In genomic region chr1:220556641-220557040, GRCh38 we compare ENCODE assay signal across 21 cellular contexts. TPM values are rescaled to one million over a fixed set of nuclear protein-coding genes. Genes with fewer than 3 reads are reported as not detected.
A peak's percentile ranks its signal among the peaks of the same experiment; 100 is the strongest.
DNase-seq lines count a peak whose midpoint lies in the region; ATAC-seq, FAIRE-seq and TF ChIP-seq lines count a peak whose summit lies in the region.
"Had no signal": no experiment of that assay in that cellular context is flagged by ENCODE, and none has a peak within 500 bp of the region (broad histone marks: within the 10 kb centered on the region; RNA-seq: fewer than 3 reads in every experiment).

No MANE protein-coding gene starts in this region.

- H3K9me1 ChIP-seq in endothelial cell of umbilical vein (replicated peaks; ENCODE audit: control insufficient read depth, extremely low read depth, insufficient read depth, low read length) = no peaks in the 10 kb centered on the region

- intact Hi-C loops in endothelial cell of umbilical vein (cut with micrococcal nuclease) = loop anchor here (2.0 kb wide), 1 partner anchor 24 kb away; no protein-coding TSS in a partner anchor

- H4K20me1 ChIP-seq in endothelial cell of umbilical vein (replicated peaks; ENCODE audit: control insufficient read depth, extremely low read depth, insufficient read depth, low read length) (no peaks in the 10 kb centered on the region), smooth muscle cell (ENCODE audit: low read depth) (no peaks in the 10 kb centered on the region)

- no TSS peak for BruUV-seq in endothelial cell of umbilical vein (replicated peaks; lab: Mats Ljungman, UMichigan)

- ATAC-seq in esophagus mucosa = peak; percentile 59
- ATAC-seq in HG02678 (IDR thresholded peaks at IDR 0.05; ENCODE audit: unreplicated experiment) = no peak
- ATAC-seq in GM21360 (IDR thresholded peaks at IDR 0.05; ENCODE audit: unreplicated experiment) = no peak
- ATAC-seq: CD8-positive, alpha-beta T cell had no signal

- H3K27me3 ChIP-seq in endothelial cell of umbilical vein (ENCODE audit: control insufficient read depth in 2 of 2, insufficient read depth in 2 of 2, low read length in 2 of 2) (no peaks in the 10 kb centered on the region), smooth muscle cell (ENCODE audit: low read depth) (no peaks in the 10 kb centered on the region)

- H3F3A ChIP-seq in smooth muscle cell (ENCODE audit: low read depth) = no peaks in the 10 kb centered on the region

- H3K36me3 Mint-ChIP-seq in glutamatergic neuron (ENCODE audit: unreplicated experiment) = no peaks in the 10 kb centered on the region
- H3K36me3 Mint-ChIP-seq: CD8-positive, alpha-beta T cell had no signal

- peaks cover 24% of the 10 kb centered on the region for H3K4me1 Mint-ChIP-seq in glutamatergic neuron (ENCODE audit: low read depth, unreplicated experiment)

- dilution Hi-C loops in endothelial cell of umbilical vein (cut with MboI; ENCODE audit: extremely low pct_ligation_motif_present, low sequenced_read_pairs) = no loop called here

- H3K79me2 ChIP-seq in endothelial cell of umbilical vein (ENCODE audit: control insufficient read depth, insufficient read depth, low read length) (no peaks in the 10 kb centered on the region), smooth muscle cell (ENCODE audit: low read depth) (peaks cover 16% of the 10 kb centered on the region)

- H3K9ac ChIP-seq in endothelial cell of umbilical vein (replicated peaks; ENCODE audit: extremely low read depth, insufficient read depth, low read length) = no peak overlapping the region
- no peak overlapping the region for H3K9ac ChIP-seq in smooth muscle cell (ENCODE audit: low read depth)

- no peak overlapping the region for H2AFZ ChIP-seq in endothelial cell of umbilical vein (ENCODE audit: low read depth, low read length)
- no peak overlapping the region for H2AFZ ChIP-seq in smooth muscle cell (ENCODE audit: low read depth)

- H3K4me3 ChIP-seq in endothelial cell of umbilical vein (replicated peaks in 1 of 3; ENCODE audit: insufficient read depth in 1 of 3, low read depth in 1 of 3, low read length in 3 of 3) = no peak overlapping the region
- H3K4me3 ChIP-seq in smooth muscle cell = no peak overlapping the region
- H3K4me3 ChIP-seq: HAP-1 had no signal

- TF ChIP-seq CTCF in RWPE1 (conservative IDR thresholded peaks at IDR 0.05; ENCODE audit: low read depth) (no peak), endothelial cell of umbilical vein (IDR thresholded peaks at IDR 0.05; ENCODE audit: extremely low read depth in 1 of 2, insufficient read depth in 1 of 2, low read depth in 1 of 2, low read length in 2 of 2) (no peak), smooth muscle cell (IDR thresholded peaks at IDR 0.05; ENCODE audit: borderline replicate concordance, insufficient read depth, poor library complexity, severe bottlenecking) (no peak), glutamatergic neuron (IDR thresholded peaks at IDR 0.05; ENCODE audit: partially characterized antibody, unreplicated experiment) (no peak)

- no peak for TF ChIP-seq POLR2A in endothelial cell of umbilical vein (IDR thresholded peaks at IDR 0.05; ENCODE audit: low read depth, low read length)

- H3K9me3 ChIP-seq in endothelial cell of umbilical vein (replicated peaks; ENCODE audit: control insufficient read depth, insufficient read depth, low read length) (no peaks in the 10 kb centered on the region), smooth muscle cell (replicated peaks; ENCODE audit: low read depth) (no peaks in the 10 kb centered on the region)
- H3K9me3 ChIP-seq: Caco-2, HAP-1 had no signal

- DNase-seq in RWPE1 (ENCODE audit: low spot score) = peak; percentile 50
- peak; percentile 7 for DNase-seq in endothelial cell of umbilical vein (ENCODE audit: low read depth, low spot score)
- no peak for DNase-seq in smooth muscle cell (lab: John Stamatoyannopoulos, UW; ENCODE audit: unreplicated experiment)
- no peak for DNase-seq in central memory CD4-positive, alpha-beta T cell
- DNase-seq in glutamatergic neuron = no peak
- DNase-seq: C1 segment of cervical spinal cord; Caco-2; CD8-positive, alpha-beta T cell; DMS 273 treated with DMSO at 0.1 percent for 48 hours; DMS79; EL; GF-D8; GOT3; HFFc6 had no signal

- H3K4me2 ChIP-seq in endothelial cell of umbilical vein (ENCODE audit: insufficient read depth, low read length) (no peak overlapping the region), smooth muscle cell (peak overlapping the region; percentile 11)

- H3K4me3 Mint-ChIP-seq in glutamatergic neuron (ENCODE audit: unreplicated experiment) = no peak overlapping the region
- H3K4me3 Mint-ChIP-seq: CD8-positive, alpha-beta T cell; HFFc6 had no signal

- peaks cover 5% of the 10 kb centered on the region for H3K4me1 ChIP-seq in endothelial cell of umbilical vein (ENCODE audit: control insufficient read depth, extremely low read depth, insufficient read depth, low read length)
- no peaks in the 10 kb centered on the region for H3K4me1 ChIP-seq in smooth muscle cell (ENCODE audit: low read depth)
- H3K4me1 ChIP-seq: Caco-2, HAP-1 had no signal

- H3K27ac ChIP-seq in RWPE1 (no peak overlapping the region), endothelial cell of umbilical vein (ENCODE audit: insufficient read depth, low read depth, low read length) (no peak overlapping the region), smooth muscle cell (ENCODE audit: low read depth) (no peak overlapping the region)

- CTCF ChIA-PET in RWPE1 (lab: Yijun Ruan, JAX) (interaction anchor here (0.6 kb wide), 1 partner anchor 123 kb away, joined by 3 read pairs; no protein-coding TSS in a partner anchor), endothelial cell of umbilical vein (lab: Charles Lee) (interaction anchor here (1.0 kb wide), 1 partner anchor 261 kb away, joined by 4 read pairs; no protein-coding TSS in a partner anchor)

- no peak for FAIRE-seq in endothelial cell of umbilical vein (lab: Jason Lieb, UNC)
- FAIRE-seq: GM12891, GM18507, H54 had no signal

- H3K27ac Mint-ChIP-seq in glutamatergic neuron (ENCODE audit: unreplicated experiment) = no peak overlapping the region
- H3K27ac Mint-ChIP-seq: CD8-positive, alpha-beta T cell; HFFc6 had no signal

- H3K9me3 Mint-ChIP-seq in glutamatergic neuron (ENCODE audit: unreplicated experiment) = no peaks in the 10 kb centered on the region
- H3K9me3 Mint-ChIP-seq: CD8-positive, alpha-beta T cell; HFFc6 had no signal

- POLR2A ChIA-PET in RWPE1 (lab: Yijun Ruan, JAX; ENCODE audit: low non-redundant PET) = no interaction called here
- POLR2A ChIA-PET in endothelial cell of umbilical vein (lab: Charles Lee) = no interaction called here

- peaks cover 3% of the 10 kb centered on the region for H3K27me3 Mint-ChIP-seq in glutamatergic neuron (ENCODE audit: unreplicated experiment)

- H3K36me3 ChIP-seq in endothelial cell of umbilical vein (ENCODE audit: control insufficient read depth in 2 of 2, extremely low read depth in 1 of 2, insufficient read depth in 2 of 2, low read length in 2 of 2) (no peaks in the 10 kb centered on the region), smooth muscle cell (ENCODE audit: low read depth) (no peaks in the 10 kb centered on the region)
- H3K36me3 ChIP-seq: HAP-1 had no signal

TF ChIP-seq in endothelial cell of umbilical vein, 7 proteins besides CTCF, POLR2A, EP300 and RAD21:
- TF ChIP-seq, protein P1, sequence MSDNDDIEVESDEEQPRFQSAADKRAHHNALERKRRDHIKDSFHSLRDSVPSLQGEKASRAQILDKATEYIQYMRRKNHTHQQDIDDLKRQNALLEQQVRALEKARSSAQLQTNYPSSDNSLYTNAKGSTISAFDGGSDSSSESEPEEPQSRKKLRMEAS (IDR thresholded peaks at IDR 0.05; ENCODE audit: insufficient read depth, insufficient read length) = no peak
- TF ChIP-seq FOS (IDR thresholded peaks at IDR 0.05; ENCODE audit: borderline replicate concordance, insufficient read depth, low read length) (peak; percentile 33), GATA2 (IDR thresholded peaks at IDR 0.05; ENCODE audit: insufficient read depth, insufficient read length, low read depth, low read length) (peak; percentile 31), JUN (IDR thresholded peaks at IDR 0.05; ENCODE audit: borderline replicate concordance, insufficient read depth, insufficient read length, low read depth) (no peak)

RNA-seq across cellular contexts. Expression of gene MARK1, which starts 28.7 kb away (rescaled TPM):
- 5.5 and 6.0 TPM in 2 replicates for total RNA-seq in endothelial cell of umbilical vein
- 1.2 and 1.4 TPM in 2 replicates for polyA plus RNA-seq in endothelial cell of umbilical vein
- polyA plus RNA-seq in endothelial cell of umbilical vein (2011; cell fraction: cytosol; rRNA removed) = 1.6 and 1.9 TPM in 2 replicates
- polyA plus RNA-seq in endothelial cell of umbilical vein (2011; cell fraction: nucleus; rRNA removed) = 5.2 and 5.5 TPM in 2 replicates
- polyA plus RNA-seq in endothelial cell of umbilical vein (2012) = 3.1 and 3.3 TPM in 2 replicates
- 1.6 and 2.2 TPM in 2 replicates for polyA minus RNA-seq in endothelial cell of umbilical vein
- 9.2 TPM for polyA minus RNA-seq in endothelial cell of umbilical vein (2011; cell fraction: cytosol; rRNA and poly(A)+ RNA removed)
- 4.3 and 4.6 TPM in 2 replicates for polyA minus RNA-seq in endothelial cell of umbilical vein (2011; cell fraction: nucleus; rRNA and poly(A)+ RNA removed)
- total RNA-seq in esophagus mucosa = 6.1 TPM
- 5.5 and 5.6 TPM in 2 replicates for total RNA-seq in smooth muscle cell
- polyA plus RNA-seq in smooth muscle cell = 2.5 and 4.4 TPM in 2 replicates
- 105 TPM for total RNA-seq in glutamatergic neuron (ENCODE audit: unreplicated experiment)
- total RNA-seq: CD8-positive, alpha-beta T cell; HFFc6 had no signal

Comparison
In these comparisons a context has a peak if more than half of its experiments do, and no peak if none do; other contexts are left out.
1. DNase-seq: peak in RWPE1 (single experiment) and endothelial cell of umbilical vein (single experiment); none in smooth muscle cell (single experiment), central memory CD4-positive, alpha-beta T cell (single experiment) and glutamatergic neuron (single experiment).
2. RNA of gene MARK1, which starts 28.7 kb away (total RNA-seq): 105 TPM in glutamatergic neuron (single experiment); 6.1 TPM in esophagus mucosa (single experiment), 5.5 to 6.0 TPM in endothelial cell of umbilical vein and 5.5 to 5.6 TPM in smooth muscle cell; every median in the first group is over 10 times any median in the second.